13 cellular contexts compared by ENCODE assay signal in the genomic region with DNA sequence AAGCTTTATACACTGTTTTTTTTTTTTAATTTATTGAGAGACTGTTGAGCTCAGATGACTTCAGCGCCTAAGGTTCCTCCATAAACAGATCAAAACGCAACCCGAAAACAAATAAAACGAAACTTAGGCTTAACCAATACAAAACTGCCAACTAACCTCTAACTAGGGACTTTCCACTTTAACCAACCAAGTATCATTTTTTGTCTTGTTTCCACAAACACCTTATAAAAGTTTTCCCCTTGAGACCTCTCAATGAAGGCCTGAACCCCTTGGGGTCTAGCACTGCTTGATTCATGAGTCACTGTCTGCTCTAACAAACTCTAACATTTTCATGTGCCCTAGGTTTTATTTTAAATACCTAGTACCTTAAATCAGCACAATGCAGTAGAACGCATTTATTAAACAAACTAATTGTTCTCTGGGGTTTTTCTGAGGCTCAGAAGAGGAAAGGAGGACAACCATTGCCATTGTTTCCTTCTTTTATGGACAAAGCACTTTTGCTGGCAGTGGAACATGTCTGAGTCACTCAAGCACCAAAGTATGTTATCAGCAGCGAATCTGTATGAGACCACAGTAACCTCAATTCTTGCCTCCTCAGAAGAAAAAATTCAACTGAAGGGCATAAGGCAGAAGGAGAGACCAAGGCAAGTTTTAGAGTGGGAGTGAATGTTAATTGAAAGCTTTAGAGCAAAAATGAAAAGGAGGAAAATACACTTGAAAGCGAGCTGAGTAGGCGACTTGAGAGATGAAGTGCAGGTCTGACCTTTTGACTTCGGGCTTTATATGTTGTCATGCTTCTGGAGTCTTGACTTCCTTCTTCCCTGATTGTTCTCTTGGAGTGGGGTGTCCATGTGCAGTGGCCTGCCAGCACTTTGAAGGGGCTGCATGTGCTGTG.
A peak's percentile ranks its signal among the peaks of the same experiment; 100 is the strongest.
DNase-seq lines count a peak whose midpoint lies in the region; ATAC-seq and TF ChIP-seq lines count a peak whose summit lies in the region.
"Had no signal": no experiment of that assay in that cellular context is flagged by ENCODE, and none has a peak within 500 bp of the region (broad histone marks: within the 10 kb centered on the region; RNA-seq: fewer than 3 reads in every experiment).

No MANE protein-coding gene starts in this region.

- H4K20me1 ChIP-seq in SU-DHL-6 (ENCODE audit: low read depth, low read length), result no peaks in the 10 kb centered on the region
- H4K20me1 ChIP-seq: BLaER1 had no signal

- H3K36me3 ChIP-seq in SU-DHL-6 (ENCODE audit: low read length) (no peaks in the 10 kb centered on the region), thyroid gland (no peaks in the 10 kb centered on the region)
- H3K36me3 ChIP-seq: BLaER1 had no signal

- H3K27me3 ChIP-seq in SU-DHL-6 (ENCODE audit: low read length), result no peaks in the 10 kb centered on the region
- no peaks in the 10 kb centered on the region for H3K27me3 ChIP-seq in thyroid gland
- H3K27me3 ChIP-seq: BLaER1 had no signal

- no peak overlapping the region for H3K4me3 Mint-ChIP-seq in stimulated activated naive CD8-positive, alpha-beta T cell treated with anti-CD3 and anti-CD28 coated beads, Interleukin-15, amount 100 ng/mL, for 72 hours
- no peak overlapping the region for H3K4me3 Mint-ChIP-seq in WTC11
- H3K4me3 Mint-ChIP-seq: activated naive CD8-positive, alpha-beta T cell treated with anti-CD3 and anti-CD28 coated beads for 36 hours had no signal

- no peaks in the 10 kb centered on the region; the same call in 1 of the 2 replicates for H3K9me3 ChIP-seq in SU-DHL-6 (ENCODE audit: insufficient read depth, low read length)
- no peaks in the 10 kb centered on the region for H3K9me3 ChIP-seq in thyroid gland

- H3K4me3 ChIP-seq in SU-DHL-6 (ENCODE audit: insufficient read depth, low read length, poor library complexity, severe bottlenecking), result no peak overlapping the region
- no peak overlapping the region for H3K4me3 ChIP-seq in thyroid gland (replicated peaks in 1 of 3)
- H3K4me3 ChIP-seq: BLaER1 had no signal

- H3K9me2 ChIP-seq in SU-DHL-6 (replicated peaks; ENCODE audit: insufficient read depth, low read length), result no peaks in the 10 kb centered on the region

- CTCF ChIA-PET in WTC11 (lab: Charles Lee), result no interaction called here

- H3F3A ChIP-seq in SU-DHL-6 (ENCODE audit: insufficient read depth), result no peaks in the 10 kb centered on the region

- WGBS in thyroid gland, 2 donors, result 78 to 82% methylated on average over 9 of the region's 9 CpGs

- H3K9me3 Mint-ChIP-seq in stimulated activated naive CD8-positive, alpha-beta T cell treated with anti-CD3 and anti-CD28 coated beads, Interleukin-15, amount 100 ng/mL, for 72 hours, result peaks cover 19 to 32% of the 10 kb centered on the region in 2 donors
- H3K9me3 Mint-ChIP-seq in WTC11, result peaks cover 35% of the 10 kb centered on the region

- peak overlapping the region; percentile 40; the same call in 1 of the 2 replicates for H3K27ac ChIP-seq in SU-DHL-6 (ENCODE audit: low read depth, low read length)
- no peak overlapping the region for H3K27ac ChIP-seq in thyroid gland
- H3K27ac ChIP-seq: BLaER1 had no signal

- H3K4me2 ChIP-seq in SU-DHL-6 (ENCODE audit: low read depth, low read length, poor library complexity, severe bottlenecking), result peak overlapping the region; percentile 28
- H3K4me2 ChIP-seq: BLaER1 had no signal

- H3K27me3 Mint-ChIP-seq in stimulated activated naive CD8-positive, alpha-beta T cell treated with anti-CD3 and anti-CD28 coated beads, Interleukin-15, amount 100 ng/mL, for 72 hours, result no peaks in the 10 kb centered on the region
- peaks cover 6% of the 10 kb centered on the region for H3K27me3 Mint-ChIP-seq in WTC11 (ENCODE audit: low read depth)
- H3K27me3 Mint-ChIP-seq: activated naive CD8-positive, alpha-beta T cell treated with anti-CD3 and anti-CD28 coated beads for 36 hours had no signal

- POLR2A ChIA-PET in WTC11 (lab: Charles Lee), result no interaction called here

- TF ChIP-seq CTCF in SU-DHL-6 (IDR thresholded peaks at IDR 0.05; ENCODE audit: insufficient read depth, low read length, poor library complexity, severe bottlenecking) (no peak), thyroid gland (IDR thresholded peaks at IDR 0.05) (no peak), WTC11 (IDR thresholded peaks at IDR 0.05) (no peak)

- H3K79me2 ChIP-seq in SU-DHL-6 (ENCODE audit: insufficient read depth, low read length), result no peaks in the 10 kb centered on the region

- H3K36me3 Mint-ChIP-seq in WTC11, result peaks cover 4% of the 10 kb centered on the region
- H3K36me3 Mint-ChIP-seq: activated naive CD8-positive, alpha-beta T cell treated with anti-CD3 and anti-CD28 coated beads for 36 hours had no signal

- no peak for TF ChIP-seq POLR2A in thyroid gland (IDR thresholded peaks at IDR 0.05)

- H3K4me1 Mint-ChIP-seq in stimulated activated naive CD8-positive, alpha-beta T cell treated with anti-CD3 and anti-CD28 coated beads, Interleukin-15, amount 100 ng/mL, for 72 hours, result no peaks in the 10 kb centered on the region
- no peaks in the 10 kb centered on the region for H3K4me1 Mint-ChIP-seq in WTC11
- H3K4me1 Mint-ChIP-seq: activated naive CD8-positive, alpha-beta T cell treated with anti-CD3 and anti-CD28 coated beads for 36 hours had no signal

- H3K27ac Mint-ChIP-seq in stimulated activated naive CD8-positive, alpha-beta T cell treated with anti-CD3 and anti-CD28 coated beads, Interleukin-15, amount 100 ng/mL, for 72 hours, result no peak overlapping the region
- no peak overlapping the region for H3K27ac Mint-ChIP-seq in WTC11
- H3K27ac Mint-ChIP-seq: activated naive CD8-positive, alpha-beta T cell treated with anti-CD3 and anti-CD28 coated beads for 36 hours had no signal

- H3K9ac ChIP-seq in SU-DHL-6 (ENCODE audit: low read length), result no peak overlapping the region
- H3K9ac ChIP-seq: BLaER1 had no signal

- no peak for DNase-seq in stimulated activated naive CD8-positive, alpha-beta T cell treated with anti-CD3 and anti-CD28 coated beads, Interleukin-15, amount 100 ng/mL, for 72 hours
- DNase-seq in activated naive CD4-positive, alpha-beta T cell treated with anti-CD3 and anti-CD28 coated beads, Interleukin-2, amount 50 U/mL, for 16 hours, result no peak
- no peak for DNase-seq in thyroid gland
- no peak for DNase-seq in WTC11 (ENCODE audit: low spot score)
- DNase-seq: activated naive CD8-positive, alpha-beta T cell treated with anti-CD3 and anti-CD28 coated beads for 36 hours; midbrain; NCI-H2081 treated with DMSO at 0.1 percent for 48 hours had no signal

- H2AFZ ChIP-seq in SU-DHL-6 (ENCODE audit: low read depth, low read length, severe bottlenecking), result no peak overlapping the region

- no peaks in the 10 kb centered on the region for H3K4me1 ChIP-seq in thyroid gland

- ATAC-seq in GM18519 (IDR thresholded peaks at IDR 0.05; ENCODE audit: low FRiP score, unreplicated experiment) (peak; percentile 90), GM21576 (IDR thresholded peaks at IDR 0.05; ENCODE audit: unreplicated experiment) (peak; percentile 80), HG03103 (IDR thresholded peaks at IDR 0.05; ENCODE audit: low read depth, unreplicated experiment) (peak; percentile 72), WTC11 (no peak)
- no peak for ATAC-seq in stimulated activated naive CD8-positive, alpha-beta T cell treated with anti-CD3 and anti-CD28 coated beads, Interleukin-15, amount 100 ng/mL, for 72 hours
- ATAC-seq: Right ventricle myocardium inferior had no signal

- intact Hi-C loops in thyroid gland (cut with DNase I), result no loop called here

TF ChIP-seq in WTC11, 78 proteins besides CTCF, POLR2A, EP300 and RAD21 (continues in another document):
- no peak for TF ChIP-seq ZSCAN18 (CRISPR knock-in tag; IDR thresholded peaks at IDR 0.05)
- TF ChIP-seq CREM (CRISPR knock-in tag; IDR thresholded peaks at IDR 0.05), result no peak
- TF ChIP-seq, protein P1, sequence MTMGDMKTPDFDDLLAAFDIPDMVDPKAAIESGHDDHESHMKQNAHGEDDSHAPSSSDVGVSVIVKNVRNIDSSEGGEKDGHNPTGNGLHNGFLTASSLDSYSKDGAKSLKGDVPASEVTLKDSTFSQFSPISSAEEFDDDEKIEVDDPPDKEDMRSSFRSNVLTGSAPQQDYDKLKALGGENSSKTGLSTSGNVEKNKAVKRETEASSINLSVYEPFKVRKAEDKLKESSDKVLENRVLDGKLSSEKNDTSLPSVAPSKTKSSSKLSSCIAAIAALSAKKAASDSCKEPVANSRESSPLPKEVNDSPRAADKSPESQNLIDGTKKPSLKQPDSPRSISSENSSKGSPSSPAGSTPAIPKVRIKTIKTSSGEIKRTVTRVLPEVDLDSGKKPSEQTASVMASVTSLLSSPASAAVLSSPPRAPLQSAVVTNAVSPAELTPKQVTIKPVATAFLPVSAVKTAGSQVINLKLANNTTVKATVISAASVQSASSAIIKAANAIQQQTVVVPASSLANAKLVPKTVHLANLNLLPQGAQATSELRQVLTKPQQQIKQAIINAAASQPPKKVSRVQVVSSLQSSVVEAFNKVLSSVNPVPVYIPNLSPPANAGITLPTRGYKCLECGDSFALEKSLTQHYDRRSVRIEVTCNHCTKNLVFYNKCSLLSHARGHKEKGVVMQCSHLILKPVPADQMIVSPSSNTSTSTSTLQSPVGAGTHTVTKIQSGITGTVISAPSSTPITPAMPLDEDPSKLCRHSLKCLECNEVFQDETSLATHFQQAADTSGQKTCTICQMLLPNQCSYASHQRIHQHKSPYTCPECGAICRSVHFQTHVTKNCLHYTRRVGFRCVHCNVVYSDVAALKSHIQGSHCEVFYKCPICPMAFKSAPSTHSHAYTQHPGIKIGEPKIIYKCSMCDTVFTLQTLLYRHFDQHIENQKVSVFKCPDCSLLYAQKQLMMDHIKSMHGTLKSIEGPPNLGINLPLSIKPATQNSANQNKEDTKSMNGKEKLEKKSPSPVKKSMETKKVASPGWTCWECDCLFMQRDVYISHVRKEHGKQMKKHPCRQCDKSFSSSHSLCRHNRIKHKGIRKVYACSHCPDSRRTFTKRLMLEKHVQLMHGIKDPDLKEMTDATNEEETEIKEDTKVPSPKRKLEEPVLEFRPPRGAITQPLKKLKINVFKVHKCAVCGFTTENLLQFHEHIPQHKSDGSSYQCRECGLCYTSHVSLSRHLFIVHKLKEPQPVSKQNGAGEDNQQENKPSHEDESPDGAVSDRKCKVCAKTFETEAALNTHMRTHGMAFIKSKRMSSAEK (CRISPR knock-in tag; IDR thresholded peaks at IDR 0.05; ENCODE audit: borderline replicate concordance), result no peak

Comparison
In these comparisons a context has a peak if more than half of its experiments do, and no peak if none do; other contexts are left out.
1. ATAC-seq: peak in GM18519 (single experiment), GM21576 (single experiment) and HG03103 (single experiment); none in stimulated activated naive CD8-positive, alpha-beta T cell treated with anti-CD3 and anti-CD28 coated beads, Interleukin-15, amount 100 ng/mL, for 72 hours (single experiment) and WTC11 (single experiment).